Comparison of ENCODE assay signal across 8 cellular contexts in the genomic region with DNA sequence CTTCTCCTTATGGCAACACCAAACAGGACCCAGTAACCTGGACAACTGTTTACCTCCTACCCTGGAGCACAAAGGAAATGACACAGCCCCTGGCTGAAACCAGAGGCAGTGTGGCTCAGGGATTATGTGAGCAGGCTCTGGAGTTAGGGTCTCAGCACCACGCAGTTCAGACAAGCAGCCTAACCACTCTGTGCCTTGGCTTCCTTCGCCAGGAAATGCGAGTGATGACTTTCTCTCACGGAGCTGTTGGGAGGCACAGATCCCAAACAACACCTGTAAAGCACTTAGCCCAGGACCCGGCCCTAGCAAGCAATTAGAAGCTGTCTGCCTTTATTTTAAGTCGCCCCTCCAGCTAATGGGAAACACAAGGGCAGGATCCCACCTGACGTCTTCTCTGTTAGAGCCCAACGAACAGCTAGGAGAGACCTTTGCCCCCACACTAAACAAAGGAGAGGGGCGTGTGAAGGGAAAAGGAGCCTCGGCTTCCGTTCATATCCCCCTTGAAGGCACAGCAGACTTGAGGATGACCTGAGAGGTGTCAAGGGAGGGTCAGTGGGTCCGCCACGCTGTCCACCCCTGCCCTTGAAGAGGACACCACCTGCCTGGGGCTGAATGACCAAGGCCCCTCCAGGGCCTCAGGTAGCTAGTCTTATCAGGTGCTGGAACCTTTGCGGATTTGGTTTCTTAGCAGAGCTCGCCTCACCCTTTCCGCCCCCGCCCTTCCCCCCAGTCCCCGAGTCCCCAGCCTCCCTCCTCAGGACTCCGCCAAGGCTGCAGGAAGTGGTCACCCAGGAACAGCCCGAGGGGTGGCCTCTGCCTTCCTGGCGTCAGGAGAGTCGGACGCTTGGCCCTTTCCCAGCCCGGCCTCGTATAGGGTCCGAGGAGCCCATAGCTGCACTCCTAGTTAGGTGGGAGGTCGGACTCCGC. TPM values are rescaled to one million over a fixed set of nuclear protein-coding genes. Genes with fewer than 3 reads are reported as not detected.
A peak's percentile ranks its signal among the peaks of the same experiment; 100 is the strongest.
DNase-seq lines count a peak whose midpoint lies in the region; ATAC-seq and TF ChIP-seq lines count a peak whose summit lies in the region.

No MANE protein-coding gene starts in this region.

- H3K4me2 ChIP-seq in DND-41 (ENCODE audit: insufficient read depth, low read length): peak overlapping the region; percentile 88

- H2AFZ ChIP-seq in DND-41 (ENCODE audit: low read depth, low read length): peak overlapping the region; percentile 98

- H4K20me1 ChIP-seq in DND-41 (ENCODE audit: insufficient read depth, low read length): peaks cover 3% of the 10 kb centered on the region; the same call in 1 of the 2 replicates

- ATAC-seq in DND-41 (ENCODE audit: insufficient read depth, low read depth): peak; percentile 3; the same call in 2 of the 3 replicates
- ATAC-seq in HG02852 (IDR thresholded peaks at IDR 0.05; ENCODE audit: unreplicated experiment): peak; percentile 21
- ATAC-seq in left lobe of liver: peak; percentile 4

- H3K4me3 ChIP-seq in DND-41 (ENCODE audit: low read depth in 1 of 2, low read length in 2 of 2): peak overlapping the region; percentile 61 to 84; a peak in 3 of 4 replicates
- no peak overlapping the region for H3K4me3 ChIP-seq in WERI-Rb-1 (ENCODE audit: low read depth, low read length)

- no peaks in the 10 kb centered on the region for H3K9me3 Mint-ChIP-seq in T-helper 1 cell treated with Interleukin-12 subunit alpha and Interleukin-12 subunit beta and Interleukin-4 antibody, amounts not matched to agents 30 μg/mL and 1 μg/mL, for 36 hours
- no peaks in the 10 kb centered on the region for H3K9me3 Mint-ChIP-seq in chondrocyte (ENCODE audit: low read depth)

- peak; percentile 32 for DNase-seq in DND-41
- DNase-seq in chondrocyte (ENCODE audit: low spot score): peak; percentile 82
- DNase-seq in left lobe of liver (ENCODE audit: low spot score): no peak
- peak; percentile 36 for DNase-seq in stimulated activated CD4-positive, alpha-beta T cell treated with anti-CD3 and anti-CD28 coated beads, Interleukin-4, amount 100 ng/mL, for 24 hours
- no peak for DNase-seq in NCI-H748 (lab: John Stamatoyannopoulos, UW; ENCODE audit: unreplicated experiment)
- no peak for DNase-seq in WERI-Rb-1

- H3K36me3 Mint-ChIP-seq in T-helper 1 cell treated with Interleukin-12 subunit alpha and Interleukin-12 subunit beta and Interleukin-4 antibody, amounts not matched to agents 30 μg/mL and 1 μg/mL, for 36 hours (ENCODE audit: low read depth): peaks cover 24% of the 10 kb centered on the region
- peaks cover 1% of the 10 kb centered on the region for H3K36me3 Mint-ChIP-seq in chondrocyte (ENCODE audit: low read depth)

- H3K4me3 Mint-ChIP-seq in T-helper 1 cell treated with Interleukin-12 subunit alpha and Interleukin-12 subunit beta and Interleukin-4 antibody, amounts not matched to agents 30 μg/mL and 1 μg/mL, for 36 hours: peak overlapping the region; percentile 87
- peak overlapping the region; percentile 91 for H3K4me3 Mint-ChIP-seq in chondrocyte (ENCODE audit: unreplicated experiment)

- H3K79me2 ChIP-seq in DND-41 (ENCODE audit: insufficient read depth, low read length): no peaks in the 10 kb centered on the region

- H3K27me3 Mint-ChIP-seq in T-helper 1 cell treated with Interleukin-12 subunit alpha and Interleukin-12 subunit beta and Interleukin-4 antibody, amounts not matched to agents 30 μg/mL and 1 μg/mL, for 36 hours (ENCODE audit: low read depth): peaks cover 16% of the 10 kb centered on the region
- H3K27me3 Mint-ChIP-seq in chondrocyte (ENCODE audit: low read depth): no peaks in the 10 kb centered on the region

- peaks cover 9% of the 10 kb centered on the region for H3K27me3 ChIP-seq in DND-41 (ENCODE audit: insufficient read depth, low read length, poor library complexity)
- H3K27me3 ChIP-seq in WERI-Rb-1 (ENCODE audit: insufficient read depth, low read depth, severe bottlenecking): no peaks in the 10 kb centered on the region

- H3K9ac ChIP-seq in DND-41 (ENCODE audit: low read depth, low read length): peak overlapping the region; percentile 72

- peaks cover 44% of the 10 kb centered on the region for H3K4me1 ChIP-seq in DND-41 (ENCODE audit: insufficient read depth, low read length)

- TF ChIP-seq CTCF in DND-41 (IDR thresholded peaks at IDR 0.05; ENCODE audit: borderline replicate concordance, extremely low read depth, low read length, poor library complexity, severe bottlenecking) (no peak), chondrocyte (IDR thresholded peaks at IDR 0.05) (no peak), WERI-Rb-1 (IDR thresholded peaks at IDR 0.05; ENCODE audit: low read depth, low read length) (no peak)

- peaks cover 3% of the 10 kb centered on the region; the same call in 1 of the 2 replicates for H3K36me3 ChIP-seq in DND-41 (ENCODE audit: insufficient read depth, low read length)
- H3K36me3 ChIP-seq in WERI-Rb-1: no peaks in the 10 kb centered on the region

- H3K27ac ChIP-seq in DND-41 (ENCODE audit: low read length) (peak overlapping the region; percentile 59), WERI-Rb-1 (no peak overlapping the region)

- H3K27ac Mint-ChIP-seq in T-helper 1 cell treated with Interleukin-12 subunit alpha and Interleukin-12 subunit beta and Interleukin-4 antibody, amounts not matched to agents 30 μg/mL and 1 μg/mL, for 36 hours: peak overlapping the region; percentile 83
- peak overlapping the region; percentile 91 for H3K27ac Mint-ChIP-seq in chondrocyte (ENCODE audit: unreplicated experiment)

- no peaks in the 10 kb centered on the region for H3K9me3 ChIP-seq in DND-41 (ENCODE audit: insufficient read depth, low read length, severe bottlenecking)
- no peaks in the 10 kb centered on the region for H3K9me3 ChIP-seq in WERI-Rb-1 (ENCODE audit: severe bottlenecking)

- peaks cover 47% of the 10 kb centered on the region for H3K4me1 Mint-ChIP-seq in T-helper 1 cell treated with Interleukin-12 subunit alpha and Interleukin-12 subunit beta and Interleukin-4 antibody, amounts not matched to agents 30 μg/mL and 1 μg/mL, for 36 hours (ENCODE audit: low read depth)
- H3K4me1 Mint-ChIP-seq in chondrocyte (ENCODE audit: low read depth): peaks cover 56% of the 10 kb centered on the region

RNA-seq across cellular contexts. Expression of a gene that starts 0.8 kb away (rescaled TPM):
- total RNA-seq in chondrocyte: 48.4 to 52.5 TPM (median 50.3 TPM) in 3 replicates
- total RNA-seq in left lobe of liver: 69.1 TPM

RNA-seq across cellular contexts. Expression of a gene that starts 7.6 kb away (rescaled TPM):
- total RNA-seq in chondrocyte (0.56 to 2.2 TPM (median 0.99 TPM) in 3 replicates), left lobe of liver (1.3 TPM)

RNA-seq across cellular contexts. Expression of a gene that starts 42.7 kb away (rescaled TPM):
- total RNA-seq in chondrocyte: 43.4 to 52.4 TPM (median 43.5 TPM) in 3 replicates
- total RNA-seq in left lobe of liver: 26.9 TPM

RNA-seq across cellular contexts. Expression of a gene that starts 59.7 kb away (rescaled TPM):
- 10.2 to 39.6 TPM (median 38.3 TPM) in 3 replicates for total RNA-seq in chondrocyte
- total RNA-seq in left lobe of liver: not detected

Comparison
In these comparisons a context has a peak if more than half of its experiments do, and no peak if none do; other contexts are left out.
1. DNase-seq: peak in DND-41 (single experiment), chondrocyte (single experiment) and stimulated activated CD4-positive, alpha-beta T cell treated with anti-CD3 and anti-CD28 coated beads, Interleukin-4, amount 100 ng/mL, for 24 hours (single experiment); none in left lobe of liver (single experiment), NCI-H748 (single experiment) and WERI-Rb-1 (single experiment).
2. Peak in every context shown above with its lines, with median percentiles within 50 percentile points of each other: ATAC-seq.